In the genomic region with DNA sequence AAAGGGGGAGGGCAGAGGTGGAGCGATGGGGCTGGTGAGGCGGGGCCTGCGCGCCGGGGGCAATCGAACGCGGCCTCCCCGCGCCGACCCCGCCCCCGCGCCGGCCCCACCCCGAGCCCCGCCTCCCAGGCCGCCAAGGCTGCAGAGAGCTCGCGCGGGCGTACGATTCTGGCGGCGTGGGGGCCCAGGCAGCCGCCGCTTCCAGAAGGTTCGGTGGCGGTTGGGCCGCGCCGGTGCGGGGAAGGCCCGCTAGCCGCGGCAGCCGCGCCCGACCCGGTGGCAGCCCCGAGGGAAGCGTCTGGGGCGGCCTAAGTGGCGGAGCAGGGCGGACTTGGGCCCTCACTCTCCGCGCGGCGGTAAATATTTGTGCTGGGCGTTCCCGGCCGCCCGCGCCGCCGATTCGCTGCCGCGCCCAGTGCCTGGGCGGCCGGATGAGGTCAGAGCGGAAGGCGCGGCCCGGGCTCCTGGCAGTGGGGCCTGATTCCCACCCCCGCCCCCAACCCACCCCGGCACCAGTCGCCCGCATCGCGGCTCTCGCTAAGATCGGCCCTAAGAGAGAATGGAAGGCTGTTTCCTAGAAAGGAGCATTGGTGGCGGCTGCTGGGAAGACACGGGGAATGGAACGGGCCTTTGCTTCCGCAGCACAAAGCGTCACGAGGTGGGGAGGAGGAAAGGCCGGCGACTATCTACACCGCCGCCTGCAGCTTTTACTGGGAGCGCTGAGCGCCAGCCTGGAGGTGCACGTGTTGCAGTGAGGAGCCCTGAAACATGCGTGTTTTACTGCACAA, we compare ENCODE assay signal across 8 cellular contexts. TPM values are rescaled to one million over a fixed set of nuclear protein-coding genes. Genes with fewer than 3 reads are reported as not detected.
DNase-seq lines count a peak whose midpoint lies in the region; ATAC-seq, FAIRE-seq and TF ChIP-seq lines count a peak whose summit lies in the region.

A gene with protein sequence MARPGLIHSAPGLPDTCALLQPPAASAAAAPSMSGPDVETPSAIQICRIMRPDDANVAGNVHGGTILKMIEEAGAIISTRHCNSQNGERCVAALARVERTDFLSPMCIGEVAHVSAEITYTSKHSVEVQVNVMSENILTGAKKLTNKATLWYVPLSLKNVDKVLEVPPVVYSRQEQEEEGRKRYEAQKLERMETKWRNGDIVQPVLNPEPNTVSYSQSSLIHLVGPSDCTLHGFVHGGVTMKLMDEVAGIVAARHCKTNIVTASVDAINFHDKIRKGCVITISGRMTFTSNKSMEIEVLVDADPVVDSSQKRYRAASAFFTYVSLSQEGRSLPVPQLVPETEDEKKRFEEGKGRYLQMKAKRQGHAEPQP (minus strand): TSS at position 368 of the 788 bp plus-strand sequence. CDS start 368 bp downstream, outside the sequence.

- no peaks in the 10 kb centered on the region for H3K9me3 Mint-ChIP-seq in activated CD4-positive, alpha-beta T cell treated with anti-CD3 and anti-CD28 coated beads, Interleukin-2, amount 10 ng/mL, durations not matched to agents 7 days and 5 days

- in situ Hi-C loops in HepG2 (cut with HindIII; ENCODE audit: extremely low pct_ligation_motif_present, low pct_unique_long_range_greater_than_20kb), result no loop called here

- CTCF ChIA-PET in BJ (lab: Yijun Ruan, JAX), result interaction anchor here (0.7 to 3.3 kb wide), 7 partner anchors 11 to 147 kb away, joined by 3 to 22 read pairs (median 3); a partner anchor contains a TSS
- CTCF ChIA-PET in activated CD4-positive, alpha-beta T cell treated with anti-CD3 and anti-CD28 coated beads, Interleukin-2, amount 10 ng/mL, durations not matched to agents 7 days and 5 days (lab: Charles Lee), result interaction anchor here (1.1 to 2.6 kb wide), 7 partner anchors 9 to 147 kb away, joined by 3 to 8 read pairs (median 4); no protein-coding TSS in a partner anchor
- CTCF ChIA-PET in HepG2 (lab: Yijun Ruan, JAX; ENCODE audit: low intra/inter-chr PET ratio, low total read pairs), result no interaction called here

- TF ChIP-seq POLR2A in GM19193 (IDR thresholded peaks at IDR 0.05; ENCODE audit: extremely low read depth, insufficient read depth, insufficient read length), result peak; percentile 49
- peak; percentile 65 to 66; a peak in 3 of 4 replicates for TF ChIP-seq POLR2A in HepG2 (IDR thresholded peaks at IDR 0.05; ENCODE audit: insufficient read depth in 1 of 2, low read depth in 2 of 2, low read length in 2 of 2)

- H3K4me1 ChIP-seq in HepG2 (ENCODE audit: insufficient read depth, low read length), result peaks cover 46% of the 10 kb centered on the region

- H3K4me1 Mint-ChIP-seq in activated CD4-positive, alpha-beta T cell treated with anti-CD3 and anti-CD28 coated beads, Interleukin-2, amount 10 ng/mL, durations not matched to agents 7 days and 5 days, result peaks cover 43% of the 10 kb centered on the region

- no TSS peak for BruUV-seq in HepG2 (replicated peaks; lab: Mats Ljungman, UMichigan)

- 1% methylated on average over 29 of the region's 87 CpGs for WGBS in HepG2 (ENCODE audit: low lambda C conversion rate)

- peak within 1 kb of the TSS; percentile 88 for H3K9ac ChIP-seq in HepG2 (ENCODE audit: insufficient read depth, low read depth, low read length)

- peak; percentile 80 for ATAC-seq in HG03432 (IDR thresholded peaks at IDR 0.05; ENCODE audit: unreplicated experiment)
- ATAC-seq in HepG2, result peak; percentile 93

- H3K27me3 Mint-ChIP-seq in activated CD4-positive, alpha-beta T cell treated with anti-CD3 and anti-CD28 coated beads, Interleukin-2, amount 10 ng/mL, durations not matched to agents 7 days and 5 days, result no peaks in the 10 kb centered on the region

- no peak within 1 kb of the TSS for H2AFZ ChIP-seq in HepG2 (ENCODE audit: low read length)

- peak within 1 kb of the TSS; percentile 95 for H3K4me2 ChIP-seq in HepG2 (ENCODE audit: low read depth, low read length)

- intact Hi-C loops in HepG2 (cut with micrococcal nuclease; ENCODE audit: unreplicated experiment), result loop anchor here (5.0 kb wide), 2 partner anchors 36 to 146 kb away; no protein-coding TSS in a partner anchor

- no peaks in the 10 kb centered on the region for H3K36me3 ChIP-seq in BJ (ENCODE audit: control insufficient read depth, insufficient read depth, low read length)
- H3K36me3 ChIP-seq in HepG2 (replicated peaks in 1 of 2; ENCODE audit: control insufficient read depth in 1 of 2, insufficient read depth in 2 of 2, low read length in 2 of 2), result no peaks in the 10 kb centered on the region

- peaks cover 15% of the 10 kb centered on the region for H3K36me3 Mint-ChIP-seq in activated CD4-positive, alpha-beta T cell treated with anti-CD3 and anti-CD28 coated beads, Interleukin-2, amount 10 ng/mL, durations not matched to agents 7 days and 5 days (ENCODE audit: low read depth)

- H3K79me2 ChIP-seq in HepG2 (ENCODE audit: insufficient read depth, low read length), result peaks cover 17% of the 10 kb centered on the region

- peak; percentile 37; the same call in 1 of the 2 replicates for TF ChIP-seq RAD21 in HepG2 (CRISPR knock-in tag; IDR thresholded peaks at IDR 0.05)

- H3K4me3 Mint-ChIP-seq in activated CD4-positive, alpha-beta T cell treated with anti-CD3 and anti-CD28 coated beads, Interleukin-2, amount 10 ng/mL, durations not matched to agents 7 days and 5 days, result peak within 1 kb of the TSS; percentile 88

- peak within 1 kb of the TSS; percentile 97 for H3K27ac Mint-ChIP-seq in activated CD4-positive, alpha-beta T cell treated with anti-CD3 and anti-CD28 coated beads, Interleukin-2, amount 10 ng/mL, durations not matched to agents 7 days and 5 days

- FAIRE-seq in HepG2 (lab: Jason Lieb, UNC), result peak; percentile 8

- DNase-seq in BJ (ENCODE audit: low read depth) (peak; percentile 44), NCI-H510A treated with DMSO at 0.1 percent for 48 hours (lab: John Stamatoyannopoulos, UW) (peak; percentile 96), dedifferentiated amniotic fluid mesenchymal stem cell (ENCODE audit: extremely low spot score) (peak; percentile 77), HepG2 (ENCODE audit: low spot score) (peak; percentile 79)
- peak; percentile 91 for DNase-seq in activated CD4-positive, alpha-beta T cell treated with anti-CD3 and anti-CD28 coated beads, Interleukin-2, amount 10 ng/mL, durations not matched to agents 7 days and 5 days
- peak; percentile 93 for DNase-seq in stimulated activated CD4-positive, alpha-beta T cell treated with anti-CD3 and anti-CD28 coated beads, Interleukin-4, amount 100 ng/mL, for 1 hour

- peak within 1 kb of the TSS; percentile 97 for H3K27ac ChIP-seq in HepG2 (ENCODE audit: extremely low read length, insufficient read depth, low read length)

- H4K20me1 ChIP-seq in HepG2 (ENCODE audit: insufficient read depth, low read length), result peaks cover 4% of the 10 kb centered on the region; the same call in 1 of the 2 replicates

- TF ChIP-seq EP300 in HepG2 (IDR thresholded peaks at IDR 0.05; ENCODE audit: low read depth in 2 of 2, low read length in 2 of 2), result no peak
- no peak; the same call in 1 of the 2 replicates for TF ChIP-seq EP300 in HepG2 (CRISPR knock-in tag; IDR thresholded peaks at IDR 0.05; ENCODE audit: borderline replicate concordance)

- H3K9me3 ChIP-seq in HepG2 (ENCODE audit: low read length), result no peaks in the 10 kb centered on the region

- H3K27me3 ChIP-seq in BJ (ENCODE audit: control insufficient read depth, insufficient read depth, low read length), result no peaks in the 10 kb centered on the region; the same call in 1 of the 2 replicates
- no peaks in the 10 kb centered on the region for H3K27me3 ChIP-seq in HepG2 (ENCODE audit: control insufficient read depth in 1 of 2, insufficient read depth in 2 of 2, low read length in 2 of 2)

- TF ChIP-seq CTCF in BJ (IDR thresholded peaks at IDR 0.05; ENCODE audit: insufficient read depth, low read depth, low read length) (peak; percentile 31; the same call in 1 of the 2 replicates), HepG2 (CRISPR knock-in tag; IDR thresholded peaks at IDR 0.05) (peak; percentile 15; the same call in 1 of the 2 replicates)

- POLR2A ChIA-PET in BJ (lab: Charles Lee), result interaction anchor here (0.6 kb wide), 1 partner anchor 63 kb away, joined by 5 read pairs; no protein-coding TSS in a partner anchor
- POLR2A ChIA-PET in activated CD4-positive, alpha-beta T cell treated with anti-CD3 and anti-CD28 coated beads, Interleukin-2, amount 10 ng/mL, durations not matched to agents 7 days and 5 days (lab: Charles Lee), result interaction anchor here (0.6 to 2.0 kb wide), 5 partner anchors 31 to 439 kb away, joined by 3 to 6 read pairs (median 3); no protein-coding TSS in a partner anchor
- POLR2A ChIA-PET in HepG2 (lab: Yijun Ruan, JAX), result interaction anchor here (1.0 to 3.8 kb wide), 8 partner anchors 8 to 192 kb away, joined by 3 to 24 read pairs (median 6); a partner anchor contains a TSS

- peak within 1 kb of the TSS; percentile 72 for H3K4me3 ChIP-seq in BJ (ENCODE audit: low read depth, low read length)
- H3K4me3 ChIP-seq in HepG2 (replicated peaks in 1 of 3; ENCODE audit: insufficient read depth in 1 of 3, low read depth in 2 of 3, low read length in 3 of 3), result peak within 1 kb of the TSS; percentile 66 to 76 (median 70)

RNA-seq across cellular contexts. Expression of the gene that starts here (rescaled TPM):
- polyA plus RNA-seq in BJ (2011; rRNA removed), result 68.1 and 157 TPM in 2 replicates
- 24.9 and 28.0 TPM in 2 replicates for polyA minus RNA-seq in BJ (2011; rRNA and poly(A)+ RNA removed)
- 100 to 1,000 TPM; 101 TPM for total RNA-seq in activated CD4-positive, alpha-beta T cell treated with anti-CD3 and anti-CD28 coated beads, Interleukin-2, amount 10 ng/mL, durations not matched to agents 7 days and 5 days
- total RNA-seq in HepG2 (2016; rRNA removed; fragmentation: Illumina TruSeq; extraction: Trizol), result 33.0 and 43.2 TPM in 2 replicates
- total RNA-seq in HepG2 (2016; cell fraction: cytosol; rRNA removed; fragmentation: Illumina TruSeq; extraction: Trizol; ENCODE audit: low read depth), result 11.5 and 12.1 TPM in 2 replicates
- total RNA-seq in HepG2 (2016; cell fraction: insoluble cytoplasmic fraction; rRNA removed; fragmentation: Illumina TruSeq; extraction: Trizol), result 34.5 and 39.6 TPM in 2 replicates
- 19.5 and 22.7 TPM in 2 replicates for total RNA-seq in HepG2 (2016; cell fraction: membrane; rRNA removed; fragmentation: Illumina TruSeq; extraction: Trizol)
- total RNA-seq in HepG2 (2016; cell fraction: nucleus; rRNA removed; fragmentation: Illumina TruSeq; extraction: Trizol), result 16.0 and 18.3 TPM in 2 replicates
- polyA plus RNA-seq in HepG2 (2011; rRNA removed), result 47.6 and 55.8 TPM in 2 replicates
- polyA plus RNA-seq in HepG2 (2011; cell fraction: cytosol; rRNA removed), result 41.0 and 59.2 TPM in 2 replicates
- polyA plus RNA-seq in HepG2 (2011; cell fraction: nucleus; rRNA removed), result 29.4 and 30.1 TPM in 2 replicates
- 30.1 and 36.4 TPM in 2 replicates for polyA plus RNA-seq in HepG2 (2012)
- 25.5 and 27.1 TPM in 2 replicates for polyA plus RNA-seq in HepG2 (2016; cell fraction: cytosol; fragmentation: Illumina TruSeq; extraction: Trizol; ENCODE audit: low read depth)
- polyA plus RNA-seq in HepG2 (2016; cell fraction: insoluble cytoplasmic fraction; fragmentation: Illumina TruSeq; extraction: Trizol; ENCODE audit: low read depth), result 80.5 and 96.2 TPM in 2 replicates
- 36.8 and 37.9 TPM in 2 replicates for polyA plus RNA-seq in HepG2 (2016; cell fraction: membrane; fragmentation: Illumina TruSeq; extraction: Trizol; ENCODE audit: low read depth)
- polyA plus RNA-seq in HepG2 (2016; cell fraction: nucleus; fragmentation: Illumina TruSeq; extraction: Trizol; ENCODE audit: insufficient read depth, low read depth), result 47.6 and 48.4 TPM in 2 replicates
- 55.4 and 66.9 TPM in 2 replicates for polyA minus RNA-seq in HepG2 (2011; rRNA and poly(A)+ RNA removed; ENCODE audit: low replicate concordance)
- 14.3 and 18.7 TPM in 2 replicates for polyA minus RNA-seq in HepG2 (2011; cell fraction: cytosol; rRNA and poly(A)+ RNA removed)
- 8.0 and 8.6 TPM in 2 replicates for polyA minus RNA-seq in HepG2 (2011; cell fraction: nucleus; rRNA and poly(A)+ RNA removed)

Comparison
In these comparisons a context has a peak if more than half of its experiments do, and no peak if none do; other contexts are left out.
1. Peak in every context shown above with its lines: DNase-seq, ATAC-seq, H3K4me3 ChIP-seq and H3K27ac ChIP-seq.
2. DNase-seq: peak in every context shown above with its lines; median percentile 96 in NCI-H510A treated with DMSO at 0.1 percent for 48 hours; 93 in stimulated activated CD4-positive, alpha-beta T cell treated with anti-CD3 and anti-CD28 coated beads, Interleukin-4, amount 100 ng/mL, for 1 hour; 91 in activated CD4-positive, alpha-beta T cell treated with anti-CD3 and anti-CD28 coated beads, Interleukin-2, amount 10 ng/mL, durations not matched to agents 7 days and 5 days; 79 in HepG2; 77 in dedifferentiated amniotic fluid mesenchymal stem cell; 44 in BJ.